In the genomic region with DNA sequence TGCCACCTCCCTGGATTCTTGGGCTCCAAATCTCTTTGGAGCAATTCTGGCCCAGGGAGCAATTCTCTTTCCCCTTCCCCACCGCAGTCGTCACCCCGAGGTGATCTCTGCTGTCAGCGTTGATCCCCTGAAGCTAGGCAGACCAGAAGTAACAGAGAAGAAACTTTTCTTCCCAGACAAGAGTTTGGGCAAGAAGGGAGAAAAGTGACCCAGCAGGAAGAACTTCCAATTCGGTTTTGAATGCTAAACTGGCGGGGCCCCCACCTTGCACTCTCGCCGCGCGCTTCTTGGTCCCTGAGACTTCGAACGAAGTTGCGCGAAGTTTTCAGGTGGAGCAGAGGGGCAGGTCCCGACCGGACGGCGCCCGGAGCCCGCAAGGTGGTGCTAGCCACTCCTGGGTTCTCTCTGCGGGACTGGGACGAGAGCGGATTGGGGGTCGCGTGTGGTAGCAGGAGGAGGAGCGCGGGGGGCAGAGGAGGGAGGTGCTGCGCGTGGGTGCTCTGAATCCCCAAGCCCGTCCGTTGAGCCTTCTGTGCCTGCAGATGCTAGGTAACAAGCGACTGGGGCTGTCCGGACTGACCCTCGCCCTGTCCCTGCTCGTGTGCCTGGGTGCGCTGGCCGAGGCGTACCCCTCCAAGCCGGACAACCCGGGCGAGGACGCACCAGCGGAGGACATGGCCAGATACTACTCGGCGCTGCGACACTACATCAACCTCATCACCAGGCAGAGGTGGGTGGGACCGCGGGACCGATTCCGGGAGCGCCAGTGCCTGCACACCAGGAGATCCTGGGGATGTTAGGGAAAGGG, we compare ENCODE assay signal across 10 cellular contexts. TPM values are rescaled to one million over a fixed set of nuclear protein-coding genes. Genes with fewer than 3 reads are reported as not detected.
DNase-seq lines count a peak whose midpoint lies in the region; ATAC-seq, FAIRE-seq and TF ChIP-seq lines count a peak whose summit lies in the region.
"Had no signal": no experiment of that assay in that cellular context is flagged by ENCODE, and none has a peak within 500 bp of the region (broad histone marks: within the 10 kb centered on the region; RNA-seq: fewer than 3 reads in every experiment).

No MANE protein-coding gene starts in this region.

- intact Hi-C loops in right lobe of liver (cut with DNase I) (no loop called here), HepG2 (cut with micrococcal nuclease; ENCODE audit: unreplicated experiment) (no loop called here), ascending aorta (cut with DNase I) (no loop called here), mucosa of descending colon (cut with DNase I, micrococcal nuclease) (no loop called here), upper lobe of right lung (cut with DNase I) (no loop called here)

- H3K9ac ChIP-seq in HepG2 (ENCODE audit: insufficient read depth, low read depth, low read length): no peak overlapping the region

- BruUV-seq in HepG2 (replicated peaks; lab: Mats Ljungman, UMichigan): no TSS peak

- POLR2A ChIA-PET in HepG2 (lab: Yijun Ruan, JAX): no interaction called here

- H3K27me3 ChIP-seq in right lobe of liver (peaks cover 4 to 8% of the 10 kb centered on the region in 2 donors), HepG2 (ENCODE audit: control insufficient read depth in 1 of 2, insufficient read depth in 2 of 2, low read length in 2 of 2) (peaks cover 2 to 13% of the 10 kb centered on the region in 2 experiments; a peak in 1 of 5 replicates), ascending aorta (no peaks in the 10 kb centered on the region), upper lobe of right lung (peaks cover 67% of the 10 kb centered on the region)

- CTCF ChIA-PET in HepG2 (lab: Yijun Ruan, JAX; ENCODE audit: low intra/inter-chr PET ratio, low total read pairs): no interaction called here

- DNase-seq in right lobe of liver: no peak
- DNase-seq in HepG2 (ENCODE audit: low spot score): no peak
- DNase-seq in ascending aorta (ENCODE audit: low spot score in 2 of 2): no peak
- no peak for DNase-seq in mucosa of descending colon
- DNase-seq in upper lobe of right lung: no peak
- no peak for DNase-seq in SHP77 treated with DMSO at 0.1 percent for 48 hours (lab: John Stamatoyannopoulos, UW)
- DNase-seq in NCI-H526 treated with DMSO at 0.1 percent for 48 hours (lab: John Stamatoyannopoulos, UW): no peak
- no peak for DNase-seq in RPMI8226
- DNase-seq: MV-4-11 had no signal

- TF ChIP-seq CTCF in right lobe of liver (IDR thresholded peaks at IDR 0.05) (no peak), HepG2 (CRISPR knock-in tag; IDR thresholded peaks at IDR 0.05) (no peak), ascending aorta (IDR thresholded peaks at IDR 0.05) (no peak), mucosa of descending colon (IDR thresholded peaks at IDR 0.05) (no peak), upper lobe of right lung (IDR thresholded peaks at IDR 0.05) (no peak)

- FAIRE-seq in HepG2 (lab: Jason Lieb, UNC): no peak

- no peak overlapping the region for H2AFZ ChIP-seq in HepG2 (ENCODE audit: low read length)

- no peak overlapping the region for H3K4me3 ChIP-seq in right lobe of liver
- no peak overlapping the region for H3K4me3 ChIP-seq in HepG2 (replicated peaks in 1 of 3; ENCODE audit: insufficient read depth in 1 of 3, low read depth in 2 of 3, low read length in 3 of 3)
- peak overlapping the region; percentile 11 to 38 for H3K4me3 ChIP-seq in ascending aorta
- no peak overlapping the region for H3K4me3 ChIP-seq in mucosa of descending colon
- no peak overlapping the region for H3K4me3 ChIP-seq in upper lobe of right lung

- no peaks in the 10 kb centered on the region for H3K79me2 ChIP-seq in HepG2 (ENCODE audit: insufficient read depth, low read length)

- TF ChIP-seq RAD21 in HepG2 (CRISPR knock-in tag; IDR thresholded peaks at IDR 0.05): no peak

- no peak overlapping the region for H3K4me2 ChIP-seq in HepG2 (ENCODE audit: low read depth, low read length)

- 4% methylated on average over 26 of the region's 51 CpGs for WGBS in right lobe of liver (ENCODE audit: insufficient coverage, low coverage, low lambda C conversion rate, missing lambda C conversion rate)
- WGBS in HepG2 (ENCODE audit: low lambda C conversion rate): 68% methylated on average over 33 of the region's 51 CpGs

- H3K36me3 ChIP-seq in right lobe of liver (no peaks in the 10 kb centered on the region), HepG2 (replicated peaks in 1 of 2; ENCODE audit: control insufficient read depth in 1 of 2, insufficient read depth in 2 of 2, low read length in 2 of 2) (no peaks in the 10 kb centered on the region), ascending aorta (no peaks in the 10 kb centered on the region), mucosa of descending colon (ENCODE audit: low read depth) (no peaks in the 10 kb centered on the region), upper lobe of right lung (no peaks in the 10 kb centered on the region)

- TF ChIP-seq POLR2A in right lobe of liver (IDR thresholded peaks at IDR 0.05): no peak
- no peak for TF ChIP-seq POLR2A in HepG2 (IDR thresholded peaks at IDR 0.05; ENCODE audit: insufficient read depth in 1 of 2, low read depth in 2 of 2, low read length in 2 of 2)

- no peak overlapping the region for H3K27ac ChIP-seq in right lobe of liver
- H3K27ac ChIP-seq in HepG2 (ENCODE audit: extremely low read length, insufficient read depth, low read length): no peak overlapping the region
- H3K27ac ChIP-seq in ascending aorta: no peak overlapping the region
- H3K27ac ChIP-seq in upper lobe of right lung: no peak overlapping the region

- H4K20me1 ChIP-seq in HepG2 (ENCODE audit: insufficient read depth, low read length): no peaks in the 10 kb centered on the region

- no peaks in the 10 kb centered on the region for H3K9me3 ChIP-seq in right lobe of liver
- no peaks in the 10 kb centered on the region for H3K9me3 ChIP-seq in HepG2 (ENCODE audit: low read length)
- no peaks in the 10 kb centered on the region for H3K9me3 ChIP-seq in ascending aorta
- H3K9me3 ChIP-seq in mucosa of descending colon: no peaks in the 10 kb centered on the region
- H3K9me3 ChIP-seq in upper lobe of right lung: no peaks in the 10 kb centered on the region

- ATAC-seq in right lobe of liver (peak in 3 of 4 donors; percentile 12 to 47 (median 29)), HepG2 (no peak; the same call in 2 of the 3 replicates), mucosa of descending colon (peak; percentile 11), upper lobe of right lung (peak; percentile 44)

- TF ChIP-seq EP300 in HepG2 (IDR thresholded peaks at IDR 0.05; ENCODE audit: low read depth in 2 of 2, low read length in 2 of 2): no peak
- no peak for TF ChIP-seq EP300 in HepG2 (CRISPR knock-in tag; IDR thresholded peaks at IDR 0.05; ENCODE audit: borderline replicate concordance)

- in situ Hi-C loops in HepG2 (cut with HindIII; ENCODE audit: extremely low pct_ligation_motif_present, low pct_unique_long_range_greater_than_20kb): no loop called here

- peaks cover 0 to 4% (median 0%) of the 10 kb centered on the region in 4 donors for H3K4me1 ChIP-seq in right lobe of liver
- H3K4me1 ChIP-seq in HepG2 (ENCODE audit: insufficient read depth, low read length): no peaks in the 10 kb centered on the region
- H3K4me1 ChIP-seq in ascending aorta: no peaks in the 10 kb centered on the region
- H3K4me1 ChIP-seq in mucosa of descending colon (ENCODE audit: low read depth): no peaks in the 10 kb centered on the region
- peaks cover 5% of the 10 kb centered on the region for H3K4me1 ChIP-seq in upper lobe of right lung

TF ChIP-seq in HepG2, 621 proteins besides CTCF, POLR2A, EP300 and RAD21 (continues in another document):
- no peak for TF ChIP-seq GFI1 (CRISPR knock-in tag; IDR thresholded peaks at IDR 0.05; ENCODE audit: borderline replicate concordance)
- no peak for TF ChIP-seq ZNF136 (CRISPR knock-in tag; IDR thresholded peaks at IDR 0.05; ENCODE audit: low read depth)
- no peak for TF ChIP-seq NR2F1 (CRISPR knock-in tag; IDR thresholded peaks at IDR 0.05)
- no peak for TF ChIP-seq ZBTB46 (CRISPR knock-in tag; IDR thresholded peaks at IDR 0.05; ENCODE audit: borderline replicate concordance)

RNA-seq across cellular contexts. Expression of gene NPY, which starts 0.9 kb away (rescaled TPM):
- not detected for total RNA-seq in right lobe of liver
- total RNA-seq in HepG2 (2016; rRNA removed; fragmentation: Illumina TruSeq; extraction: Trizol): not detected in 2 replicates
- not detected in 2 replicates for total RNA-seq in HepG2 (2016; cell fraction: cytosol; rRNA removed; fragmentation: Illumina TruSeq; extraction: Trizol; ENCODE audit: low read depth)
- total RNA-seq in HepG2 (2016; cell fraction: insoluble cytoplasmic fraction; rRNA removed; fragmentation: Illumina TruSeq; extraction: Trizol): not detected in 2 replicates
- total RNA-seq in HepG2 (2016; cell fraction: membrane; rRNA removed; fragmentation: Illumina TruSeq; extraction: Trizol): not detected in 2 replicates
- total RNA-seq in HepG2 (2016; cell fraction: nucleus; rRNA removed; fragmentation: Illumina TruSeq; extraction: Trizol): not detected in 2 replicates
- not detected in 2 replicates for polyA plus RNA-seq in HepG2 (2011; rRNA removed)
- not detected in 2 replicates for polyA plus RNA-seq in HepG2 (2011; cell fraction: cytosol; rRNA removed)
- not detected in 2 replicates for polyA plus RNA-seq in HepG2 (2011; cell fraction: nucleus; rRNA removed)
- not detected in 2 replicates for polyA plus RNA-seq in HepG2 (2012)
- not detected in 2 replicates for polyA plus RNA-seq in HepG2 (2016; cell fraction: cytosol; fragmentation: Illumina TruSeq; extraction: Trizol; ENCODE audit: low read depth)
- not detected in 2 replicates for polyA plus RNA-seq in HepG2 (2016; cell fraction: insoluble cytoplasmic fraction; fragmentation: Illumina TruSeq; extraction: Trizol; ENCODE audit: low read depth)
- not detected in 2 replicates for polyA plus RNA-seq in HepG2 (2016; cell fraction: membrane; fragmentation: Illumina TruSeq; extraction: Trizol; ENCODE audit: low read depth)
- not detected in 2 replicates for polyA plus RNA-seq in HepG2 (2016; cell fraction: nucleus; fragmentation: Illumina TruSeq; extraction: Trizol; ENCODE audit: insufficient read depth, low read depth)
- polyA minus RNA-seq in HepG2 (2011; rRNA and poly(A)+ RNA removed; ENCODE audit: low replicate concordance): not detected in 2 replicates
- polyA minus RNA-seq in HepG2 (2011; cell fraction: cytosol; rRNA and poly(A)+ RNA removed): not detected in 2 replicates
- not detected in 2 replicates for polyA minus RNA-seq in HepG2 (2011; cell fraction: nucleus; rRNA and poly(A)+ RNA removed)
- total RNA-seq in ascending aorta: not detected
- under 1 TPM in 2 of 3 donors, not detected in 1; 0.55 to 0.75 TPM for total RNA-seq in mucosa of descending colon
- not detected for total RNA-seq in upper lobe of right lung
- polyA plus RNA-seq: liver had no signal

Comparison
In these comparisons a context has a peak if more than half of its experiments do, and no peak if none do; other contexts are left out.
1. H3K4me3 ChIP-seq: peak in ascending aorta (2 of 2); none in right lobe of liver (0 of 3), HepG2 (0 of 3), mucosa of descending colon (single experiment) and upper lobe of right lung (single experiment).